ENCODE assay signal across 1 cellular context in genomic region chr11:33515347-33515746, GRCh38.
TF ChIP-seq lines count a peak whose summit lies in the region.

No MANE protein-coding gene starts in this region.

TF ChIP-seq in GM23338, 12 proteins besides CTCF, POLR2A, EP300 and RAD21 (continued from another document):
- no peak for TF ChIP-seq ETS1 (IDR thresholded peaks at IDR 0.05)
- TF ChIP-seq POLR2AphosphoS5 (IDR thresholded peaks at IDR 0.05; ENCODE audit: low read depth), result no peak
- no peak for TF ChIP-seq CREB1 (CRISPR knock-in tag; IDR thresholded peaks at IDR 0.05; ENCODE audit: low read depth)
